In genomic region chr9:114894801-114895433, GRCh38 we compare ENCODE assay signal across 8 cellular contexts. TPM values are rescaled to one million over a fixed set of nuclear protein-coding genes. Genes with fewer than 3 reads are reported as not detected.
DNase-seq lines count a peak whose midpoint lies in the region; ATAC-seq and TF ChIP-seq lines count a peak whose summit lies in the region.

No MANE protein-coding gene starts in this region.

- CTCF ChIA-PET in A673 (lab: Charles Lee), result interaction anchor here (0.6 kb wide), 2 partner anchors 234 to 245 kb away, joined by 8 to 10 read pairs; no protein-coding TSS in a partner anchor

- H3K4me3 Mint-ChIP-seq in GM23338 (no peak overlapping the region), endodermal cell (no peak overlapping the region)

- WGBS in endodermal cell (ENCODE audit: insufficient coverage in 1 of 2, insufficient read length in 1 of 2), 2 experiments, result 69 to 72% methylated on average over 3 to 4 of the region's 4 CpGs

- H3F3A ChIP-seq in GM23338 (replicated peaks; ENCODE audit: low read depth), result no peaks in the 10 kb centered on the region

- H3K36me3 Mint-ChIP-seq in GM23338 (ENCODE audit: low read depth) (no peaks in the 10 kb centered on the region), endodermal cell (ENCODE audit: low read depth) (no peaks in the 10 kb centered on the region)

- DNase-seq in A673 (ENCODE audit: low spot score) (peak; percentile 72), GM23338 (ENCODE audit: low spot score) (peak; percentile 62), RKO (ENCODE audit: low spot score) (peak; percentile 99), endodermal cell (peak; percentile 52)
- no peak for DNase-seq in effector CD8-positive, alpha-beta T cell (lab: John Stamatoyannopoulos, UW)

- peaks cover 12% of the 10 kb centered on the region for H3K4me1 Mint-ChIP-seq in GM23338
- H3K4me1 Mint-ChIP-seq in endodermal cell, result peaks cover 5% of the 10 kb centered on the region

- no peaks in the 10 kb centered on the region for H4K20me1 ChIP-seq in GM23338 (replicated peaks; ENCODE audit: insufficient read depth)

- H3K4me1 ChIP-seq in A673 (ENCODE audit: insufficient read depth, low read length, poor library complexity, severe bottlenecking) (peaks cover 19% of the 10 kb centered on the region), GM23338 (ENCODE audit: insufficient read depth) (no peaks in the 10 kb centered on the region; the same call in 1 of the 2 replicates), endodermal cell (ENCODE audit: control insufficient read depth, insufficient read depth, low read length) (peaks cover 8% of the 10 kb centered on the region), neutrophil (ENCODE audit: control insufficient read depth in 1 of 2, insufficient read depth in 1 of 2, low read depth in 1 of 2, low read length in 1 of 2) (peaks cover 74 to 79% of the 10 kb centered on the region in 2 experiments)

- intact Hi-C loops in A673 (cut with micrococcal nuclease; ENCODE audit: unreplicated experiment), result no loop called here

- no peak overlapping the region for H3K4me2 ChIP-seq in GM23338

- H3K27ac ChIP-seq in A673 (ENCODE audit: low read depth, low read length, poor library complexity, severe bottlenecking) (peak overlapping the region; percentile 33), GM23338 (ENCODE audit: low read depth) (0 out of 2 replicates have a peak overlapping the region, but pooled peaks have one; percentile 27), endodermal cell (ENCODE audit: low read depth, low read length) (peak overlapping the region; percentile 59), neutrophil (peak overlapping the region; percentile 86)

- H3K9me3 ChIP-seq in A673 (ENCODE audit: low read depth, low read length, poor library complexity, severe bottlenecking), result no peaks in the 10 kb centered on the region
- H3K9me3 ChIP-seq in endodermal cell (ENCODE audit: control insufficient read depth, low read length), result no peaks in the 10 kb centered on the region
- no peaks in the 10 kb centered on the region for H3K9me3 ChIP-seq in neutrophil

- ATAC-seq in GM23338 (no peak; the same call in 2 of the 3 replicates), GM18868 (IDR thresholded peaks at IDR 0.05; ENCODE audit: unreplicated experiment) (no peak), HG03175 (IDR thresholded peaks at IDR 0.05; ENCODE audit: unreplicated experiment) (no peak)

- H3K36me3 ChIP-seq in A673 (ENCODE audit: insufficient read depth, low read length, poor library complexity, severe bottlenecking) (no peaks in the 10 kb centered on the region), GM23338 (ENCODE audit: insufficient read depth) (no peaks in the 10 kb centered on the region), endodermal cell (ENCODE audit: control insufficient read depth, insufficient read depth, low read length) (no peaks in the 10 kb centered on the region), neutrophil (no peaks in the 10 kb centered on the region)

- POLR2A ChIA-PET in A673 (lab: Charles Lee; ENCODE audit: low non-redundant PET), result interaction anchor here (0.5 kb wide), 2 partner anchors 185 to 212 kb away, joined by 3 read pairs; no protein-coding TSS in a partner anchor

- H3K79me2 ChIP-seq in GM23338 (replicated peaks; ENCODE audit: insufficient read depth), result no peaks in the 10 kb centered on the region

- H3K9ac ChIP-seq in endodermal cell (ENCODE audit: extremely low read depth, low read length, poor library complexity, severe bottlenecking), result no peak overlapping the region

- H3K9me3 Mint-ChIP-seq in GM23338 (no peaks in the 10 kb centered on the region), endodermal cell (no peaks in the 10 kb centered on the region)

- no peak overlapping the region for H3K4me3 ChIP-seq in A673 (ENCODE audit: low read depth, low read length, poor library complexity, severe bottlenecking)
- H3K4me3 ChIP-seq in GM23338, result no peak overlapping the region
- no peak overlapping the region for H3K4me3 ChIP-seq in endodermal cell (ENCODE audit: low read length)
- peak overlapping the region; percentile 6 to 31 for H3K4me3 ChIP-seq in neutrophil (ENCODE audit: low read depth in 1 of 2, low read length in 1 of 2)

- no peak for TF ChIP-seq CTCF in A673 (conservative IDR thresholded peaks at IDR 0.05; ENCODE audit: low read depth, low read length)
- TF ChIP-seq CTCF in GM23338 (conservative IDR thresholded peaks at IDR 0.05; ENCODE audit: low read depth in 2 of 2), result no peak
- no peak for TF ChIP-seq CTCF in endodermal cell (conservative IDR thresholded peaks at IDR 0.05)
- no peak for TF ChIP-seq CTCF in neutrophil (IDR thresholded peaks at IDR 0.05)

- H3K27me3 ChIP-seq in A673 (replicated peaks; ENCODE audit: insufficient read depth, low read depth, low read length, poor library complexity) (no peaks in the 10 kb centered on the region), GM23338 (ENCODE audit: insufficient read depth) (no peaks in the 10 kb centered on the region), endodermal cell (ENCODE audit: control insufficient read depth, insufficient read depth, low read length, poor library complexity, severe bottlenecking) (no peaks in the 10 kb centered on the region), neutrophil (no peaks in the 10 kb centered on the region)

- H3K27me3 Mint-ChIP-seq in GM23338 (ENCODE audit: insufficient read depth, low read depth, poor library complexity), result peaks cover 2% of the 10 kb centered on the region
- peaks cover 2% of the 10 kb centered on the region for H3K27me3 Mint-ChIP-seq in endodermal cell (ENCODE audit: insufficient read depth)

- H3K27ac Mint-ChIP-seq in GM23338 (no peak overlapping the region), endodermal cell (no peak overlapping the region)

- BruUV-seq in A673 (replicated peaks; lab: Mats Ljungman, UMichigan), result no TSS peak

- no peaks in the 10 kb centered on the region for H3K9me2 ChIP-seq in GM23338 (ENCODE audit: insufficient read depth)

- peak overlapping the region; percentile 48; the same call in 1 of the 2 replicates for H2AFZ ChIP-seq in GM23338

TF ChIP-seq in GM23338, 12 proteins besides CTCF, POLR2A, EP300 and RAD21 (continues in another document):
- TF ChIP-seq CREB1 (CRISPR knock-in tag; IDR thresholded peaks at IDR 0.05; ENCODE audit: low read depth) (no peak), ZNF114 (CRISPR knock-in tag; IDR thresholded peaks at IDR 0.05) (no peak), JUNB (IDR thresholded peaks at IDR 0.05; ENCODE audit: unreplicated experiment) (no peak), ZNF462 (CRISPR knock-in tag; IDR thresholded peaks at IDR 0.05) (no peak)

RNA-seq across cellular contexts. Expression of gene TNFSF8, which starts 35.5 kb away (rescaled TPM):
- not detected in 2 replicates for total RNA-seq in A673 (2021)
- total RNA-seq in GM23338 (2014; rRNA removed; shearing (Covaris generic)), result not detected in 2 replicates
- not detected in 2 replicates for polyA plus RNA-seq in GM23338 (2016; fragmentation: Nextera tagmentation; extraction: Ambion mirVana)
- total RNA-seq in endodermal cell, result not detected
- not detected for polyA plus RNA-seq in endodermal cell (2013, experiment 1 of 2)
- polyA plus RNA-seq in endodermal cell (2013, experiment 2 of 2), result not detected

Comparison
In these comparisons a context has a peak if more than half of its experiments do, and no peak if none do; other contexts are left out.
1. H3K27ac ChIP-seq: peak in every context shown above with its lines; median percentile 86 in neutrophil; 59 in endodermal cell; 33 in A673; 27 in GM23338.
2. H3K4me3 ChIP-seq: peak in neutrophil (2 of 2); none in A673 (single experiment), GM23338 (single experiment) and endodermal cell (single experiment).